ENCODE assay signal across 9 cellular contexts in genomic region chr9:128722380-128723351, GRCh38. TPM values are rescaled to one million over a fixed set of nuclear protein-coding genes. Genes with fewer than 3 reads are reported as not detected.
A peak's percentile ranks its signal among the peaks of the same experiment; 100 is the strongest.
DNase-seq lines count a peak whose midpoint lies in the region; ATAC-seq and TF ChIP-seq lines count a peak whose summit lies in the region.
"Had no signal": no experiment of that assay in that cellular context is flagged by ENCODE, and none has a peak within 500 bp of the region (broad histone marks: within the 10 kb centered on the region; RNA-seq: fewer than 3 reads in every experiment).

No MANE protein-coding gene starts in this region.

- H3K4me2 ChIP-seq in fibroblast of lung (ENCODE audit: extremely low read depth, insufficient read depth, low read length) (peak overlapping the region; percentile 28), GM23248 (ENCODE audit: unreplicated experiment) (no peak overlapping the region)

- H3K36me3 ChIP-seq in SK-N-MC (ENCODE audit: insufficient read depth, low read length) (peaks cover 3% of the 10 kb centered on the region; the same call in 1 of the 2 replicates), fibroblast of lung (ENCODE audit: control insufficient read depth, insufficient read depth, low read length) (peaks cover 1% of the 10 kb centered on the region), GM23248 (ENCODE audit: low read depth) (no peaks in the 10 kb centered on the region)

- 0 out of 2 replicates have a peak, but pooled peaks cover 5% of the 10 kb centered on the region for H3F3A ChIP-seq in GM23248 (ENCODE audit: insufficient read depth)

- H3K27ac Mint-ChIP-seq in T-helper 1 cell treated with Interleukin-12 subunit alpha and Interleukin-12 subunit beta and Interleukin-4 antibody, amounts not matched to agents 30 μg/mL and 1 μg/mL, for 36 hours: peak overlapping the region; percentile 94
- peak overlapping the region; percentile 95 for H3K27ac Mint-ChIP-seq in stimulated activated naive B cell treated with anti-CD40 and anti-IgM and Interleukin-4, amounts not matched to agents 10 μg/mL and 1 μg/mL and 100 μg/mL, for 72 hours

- peaks cover 23% of the 10 kb centered on the region for H3K4me1 Mint-ChIP-seq in T-helper 1 cell treated with Interleukin-12 subunit alpha and Interleukin-12 subunit beta and Interleukin-4 antibody, amounts not matched to agents 30 μg/mL and 1 μg/mL, for 36 hours (ENCODE audit: low read depth)
- peaks cover 29 to 43% of the 10 kb centered on the region in 2 donors for H3K4me1 Mint-ChIP-seq in stimulated activated naive B cell treated with anti-CD40 and anti-IgM and Interleukin-4, amounts not matched to agents 10 μg/mL and 1 μg/mL and 100 μg/mL, for 72 hours

- 69 to 72% methylated on average over 9 of the region's 9 CpGs for WGBS in GM23248 (ENCODE audit: low coverage in 1 of 2, low lambda C conversion rate in 2 of 2, missing lambda C conversion rate in 2 of 2), 2 experiments

- no peak for ATAC-seq in stimulated activated naive B cell treated with anti-CD40 and anti-IgM and Interleukin-4, amounts not matched to agents 10 μg/mL and 1 μg/mL and 100 μg/mL, for 72 hours (replicated peaks)
- ATAC-seq in GM18858 (IDR thresholded peaks at IDR 0.05; ENCODE audit: unreplicated experiment): no peak

- no peaks in the 10 kb centered on the region for H3K79me2 ChIP-seq in fibroblast of lung (ENCODE audit: control insufficient read depth, insufficient read depth, low read length)
- H3K79me2 ChIP-seq in GM23248 (ENCODE audit: insufficient read depth): no peaks in the 10 kb centered on the region

- H3K4me3 ChIP-seq in SK-N-MC (peak overlapping the region; percentile 81), fibroblast of lung (replicated peaks in 1 of 4; ENCODE audit: control extremely low read depth in 1 of 4, insufficient read depth in 1 of 4, low read depth in 3 of 4, low read length in 4 of 4) (no peak overlapping the region), GM23248 (no peak overlapping the region)

- H3K27me3 ChIP-seq in fibroblast of lung (ENCODE audit: control insufficient read depth, insufficient read depth, low read length): no peaks in the 10 kb centered on the region
- no peaks in the 10 kb centered on the region for H3K27me3 ChIP-seq in GM23248 (replicated peaks; ENCODE audit: insufficient read depth)

- DNase-seq in T-helper 1 cell: no peak
- no peak for DNase-seq in SK-N-MC (ENCODE audit: low read depth, low spot score)
- no peak for DNase-seq in fibroblast of lung (ENCODE audit: low read depth in 2 of 2)
- DNase-seq in stimulated activated naive B cell treated with anti-CD40 and anti-IgM and Interleukin-4, amounts not matched to agents 10 μg/mL and 1 μg/mL and 100 μg/mL, for 72 hours: no peak
- no peak for DNase-seq in NCI-H524 treated with DMSO at 0.1 percent for 48 hours (lab: John Stamatoyannopoulos, UW)
- DNase-seq in GM23248: no peak
- DNase-seq: NCI-H1694 treated with DMSO at 0.1 percent for 48 hours had no signal

- H3K27ac ChIP-seq in SK-N-MC (0 out of 2 replicates have a peak overlapping the region, but pooled peaks have one; percentile 17), fibroblast of lung (ENCODE audit: insufficient read depth, low read length) (no peak overlapping the region), GM23248 (no peak overlapping the region)

- H3K9me3 ChIP-seq in SK-N-MC (ENCODE audit: low read depth, low read length) (no peaks in the 10 kb centered on the region), fibroblast of lung (ENCODE audit: control insufficient read depth, insufficient read depth, low read depth, low read length) (no peaks in the 10 kb centered on the region), GM23248 (ENCODE audit: low read depth) (no peaks in the 10 kb centered on the region)

- peak overlapping the region; percentile 99 for H3K4me3 Mint-ChIP-seq in T-helper 1 cell treated with Interleukin-12 subunit alpha and Interleukin-12 subunit beta and Interleukin-4 antibody, amounts not matched to agents 30 μg/mL and 1 μg/mL, for 36 hours
- peak overlapping the region; percentile 92 to 94 for H3K4me3 Mint-ChIP-seq in stimulated activated naive B cell treated with anti-CD40 and anti-IgM and Interleukin-4, amounts not matched to agents 10 μg/mL and 1 μg/mL and 100 μg/mL, for 72 hours

- in situ Hi-C loops in GM23248 (cut with MboI): no loop called here

- H3K9me2 ChIP-seq in GM23248 (ENCODE audit: insufficient read depth): no peaks in the 10 kb centered on the region

- H3K27me3 Mint-ChIP-seq in T-helper 1 cell treated with Interleukin-12 subunit alpha and Interleukin-12 subunit beta and Interleukin-4 antibody, amounts not matched to agents 30 μg/mL and 1 μg/mL, for 36 hours (ENCODE audit: low read depth): no peaks in the 10 kb centered on the region
- H3K27me3 Mint-ChIP-seq in stimulated activated naive B cell treated with anti-CD40 and anti-IgM and Interleukin-4, amounts not matched to agents 10 μg/mL and 1 μg/mL and 100 μg/mL, for 72 hours: no peaks in the 10 kb centered on the region

- H3K4me1 ChIP-seq in fibroblast of lung (ENCODE audit: control insufficient read depth, extremely low read depth, insufficient read depth, low read length) (peaks cover 4% of the 10 kb centered on the region), GM23248 (ENCODE audit: insufficient read depth) (no peaks in the 10 kb centered on the region)

- H2AFZ ChIP-seq in fibroblast of lung (ENCODE audit: low read length): no peak overlapping the region
- no peak overlapping the region for H2AFZ ChIP-seq in GM23248

- no peaks in the 10 kb centered on the region for H3K9me3 Mint-ChIP-seq in T-helper 1 cell treated with Interleukin-12 subunit alpha and Interleukin-12 subunit beta and Interleukin-4 antibody, amounts not matched to agents 30 μg/mL and 1 μg/mL, for 36 hours
- no peaks in the 10 kb centered on the region for H3K9me3 Mint-ChIP-seq in stimulated activated naive B cell treated with anti-CD40 and anti-IgM and Interleukin-4, amounts not matched to agents 10 μg/mL and 1 μg/mL and 100 μg/mL, for 72 hours

- H4K20me1 ChIP-seq in fibroblast of lung (ENCODE audit: control insufficient read depth, extremely low read depth, insufficient read depth, low read length) (no peaks in the 10 kb centered on the region), GM23248 (ENCODE audit: insufficient read depth) (no peaks in the 10 kb centered on the region)

- TF ChIP-seq CTCF in fibroblast of lung (conservative IDR thresholded peaks at IDR 0.05 in 1 of 2, IDR thresholded peaks at IDR 0.05 in 1 of 2; ENCODE audit: low read depth in 1 of 2, low read length in 2 of 2): no peak

- H3K9ac ChIP-seq in SK-N-MC (ENCODE audit: insufficient read length) (no peak overlapping the region), fibroblast of lung (ENCODE audit: insufficient read depth, low read length) (no peak overlapping the region), GM23248 (no peak overlapping the region)

- peaks cover 6% of the 10 kb centered on the region for H3K36me3 Mint-ChIP-seq in T-helper 1 cell treated with Interleukin-12 subunit alpha and Interleukin-12 subunit beta and Interleukin-4 antibody, amounts not matched to agents 30 μg/mL and 1 μg/mL, for 36 hours (ENCODE audit: low read depth)
- peaks cover 33 to 43% of the 10 kb centered on the region in 2 donors for H3K36me3 Mint-ChIP-seq in stimulated activated naive B cell treated with anti-CD40 and anti-IgM and Interleukin-4, amounts not matched to agents 10 μg/mL and 1 μg/mL and 100 μg/mL, for 72 hours

RNA-seq across cellular contexts. Expression of gene ZDHHC12, which starts 1.3 kb away (rescaled TPM):
- total RNA-seq in fibroblast of lung: 19.8 and 39.0 TPM in 2 replicates
- polyA plus RNA-seq in fibroblast of lung (19.1 and 27.3 TPM in 2 replicates), GM23248 (2016; fragmentation: Nextera tagmentation; extraction: Ambion mirVana) (41.6 and 44.0 TPM in 2 replicates)
- polyA plus RNA-seq in fibroblast of lung (2012): 29.6 and 55.4 TPM in 2 replicates
- polyA minus RNA-seq in fibroblast of lung (ENCODE audit: low replicate concordance): 30.4 and 34.8 TPM in 2 replicates
- 48.1 and 65.1 TPM in 2 replicates for total RNA-seq in GM23248 (2014; rRNA removed; shearing (Covaris generic))

RNA-seq across cellular contexts. Expression of gene PKN3, which starts 20.4 kb away (rescaled TPM):
- total RNA-seq in fibroblast of lung: 1.3 and 1.7 TPM in 2 replicates
- 1.8 and 4.6 TPM in 2 replicates for polyA plus RNA-seq in fibroblast of lung
- polyA plus RNA-seq in fibroblast of lung (2012): 1.7 and 4.6 TPM in 2 replicates
- polyA minus RNA-seq in fibroblast of lung (ENCODE audit: low replicate concordance): 2.7 and 21.5 TPM in 2 replicates
- total RNA-seq in GM23248 (2014; rRNA removed; shearing (Covaris generic)): 0.89 and 2.1 TPM in 2 replicates
- polyA plus RNA-seq in GM23248 (2016; fragmentation: Nextera tagmentation; extraction: Ambion mirVana): 0.68 and 0.95 TPM in 2 replicates

RNA-seq across cellular contexts. Expression of gene SET, which starts 33.6 kb away (rescaled TPM):
- 456 and 503 TPM in 2 replicates for total RNA-seq in fibroblast of lung
- polyA plus RNA-seq in fibroblast of lung (256 and 288 TPM in 2 replicates), GM23248 (2016; fragmentation: Nextera tagmentation; extraction: Ambion mirVana) (175 and 183 TPM in 2 replicates)
- 291 and 369 TPM in 2 replicates for polyA plus RNA-seq in fibroblast of lung (2012)
- 12.3 and 19.0 TPM in 2 replicates for polyA minus RNA-seq in fibroblast of lung (ENCODE audit: low replicate concordance)
- total RNA-seq in GM23248 (2014; rRNA removed; shearing (Covaris generic)): 263 and 283 TPM in 2 replicates

RNA-seq across cellular contexts. Expression of gene ZER1, which starts 49.1 kb away (rescaled TPM):
- 16.7 and 26.3 TPM in 2 replicates for total RNA-seq in fibroblast of lung
- 18.5 and 21.5 TPM in 2 replicates for polyA plus RNA-seq in fibroblast of lung
- polyA plus RNA-seq in fibroblast of lung (2012): 23.7 and 26.0 TPM in 2 replicates
- 189 and 247 TPM in 2 replicates for polyA minus RNA-seq in fibroblast of lung (ENCODE audit: low replicate concordance)
- 28.9 and 61.7 TPM in 2 replicates for total RNA-seq in GM23248 (2014; rRNA removed; shearing (Covaris generic))
- 18.7 and 20.0 TPM in 2 replicates for polyA plus RNA-seq in GM23248 (2016; fragmentation: Nextera tagmentation; extraction: Ambion mirVana)
